Comparison of ENCODE assay signal across 1 cellular context in genomic region chr11:3959015-3959917, GRCh38.
TF ChIP-seq lines count a peak whose summit lies in the region.

No MANE protein-coding gene starts in this region.

TF ChIP-seq in HepG2, 621 proteins besides CTCF, POLR2A, EP300 and RAD21 (continued from another document and continues in another):
- TF ChIP-seq, protein P1, sequence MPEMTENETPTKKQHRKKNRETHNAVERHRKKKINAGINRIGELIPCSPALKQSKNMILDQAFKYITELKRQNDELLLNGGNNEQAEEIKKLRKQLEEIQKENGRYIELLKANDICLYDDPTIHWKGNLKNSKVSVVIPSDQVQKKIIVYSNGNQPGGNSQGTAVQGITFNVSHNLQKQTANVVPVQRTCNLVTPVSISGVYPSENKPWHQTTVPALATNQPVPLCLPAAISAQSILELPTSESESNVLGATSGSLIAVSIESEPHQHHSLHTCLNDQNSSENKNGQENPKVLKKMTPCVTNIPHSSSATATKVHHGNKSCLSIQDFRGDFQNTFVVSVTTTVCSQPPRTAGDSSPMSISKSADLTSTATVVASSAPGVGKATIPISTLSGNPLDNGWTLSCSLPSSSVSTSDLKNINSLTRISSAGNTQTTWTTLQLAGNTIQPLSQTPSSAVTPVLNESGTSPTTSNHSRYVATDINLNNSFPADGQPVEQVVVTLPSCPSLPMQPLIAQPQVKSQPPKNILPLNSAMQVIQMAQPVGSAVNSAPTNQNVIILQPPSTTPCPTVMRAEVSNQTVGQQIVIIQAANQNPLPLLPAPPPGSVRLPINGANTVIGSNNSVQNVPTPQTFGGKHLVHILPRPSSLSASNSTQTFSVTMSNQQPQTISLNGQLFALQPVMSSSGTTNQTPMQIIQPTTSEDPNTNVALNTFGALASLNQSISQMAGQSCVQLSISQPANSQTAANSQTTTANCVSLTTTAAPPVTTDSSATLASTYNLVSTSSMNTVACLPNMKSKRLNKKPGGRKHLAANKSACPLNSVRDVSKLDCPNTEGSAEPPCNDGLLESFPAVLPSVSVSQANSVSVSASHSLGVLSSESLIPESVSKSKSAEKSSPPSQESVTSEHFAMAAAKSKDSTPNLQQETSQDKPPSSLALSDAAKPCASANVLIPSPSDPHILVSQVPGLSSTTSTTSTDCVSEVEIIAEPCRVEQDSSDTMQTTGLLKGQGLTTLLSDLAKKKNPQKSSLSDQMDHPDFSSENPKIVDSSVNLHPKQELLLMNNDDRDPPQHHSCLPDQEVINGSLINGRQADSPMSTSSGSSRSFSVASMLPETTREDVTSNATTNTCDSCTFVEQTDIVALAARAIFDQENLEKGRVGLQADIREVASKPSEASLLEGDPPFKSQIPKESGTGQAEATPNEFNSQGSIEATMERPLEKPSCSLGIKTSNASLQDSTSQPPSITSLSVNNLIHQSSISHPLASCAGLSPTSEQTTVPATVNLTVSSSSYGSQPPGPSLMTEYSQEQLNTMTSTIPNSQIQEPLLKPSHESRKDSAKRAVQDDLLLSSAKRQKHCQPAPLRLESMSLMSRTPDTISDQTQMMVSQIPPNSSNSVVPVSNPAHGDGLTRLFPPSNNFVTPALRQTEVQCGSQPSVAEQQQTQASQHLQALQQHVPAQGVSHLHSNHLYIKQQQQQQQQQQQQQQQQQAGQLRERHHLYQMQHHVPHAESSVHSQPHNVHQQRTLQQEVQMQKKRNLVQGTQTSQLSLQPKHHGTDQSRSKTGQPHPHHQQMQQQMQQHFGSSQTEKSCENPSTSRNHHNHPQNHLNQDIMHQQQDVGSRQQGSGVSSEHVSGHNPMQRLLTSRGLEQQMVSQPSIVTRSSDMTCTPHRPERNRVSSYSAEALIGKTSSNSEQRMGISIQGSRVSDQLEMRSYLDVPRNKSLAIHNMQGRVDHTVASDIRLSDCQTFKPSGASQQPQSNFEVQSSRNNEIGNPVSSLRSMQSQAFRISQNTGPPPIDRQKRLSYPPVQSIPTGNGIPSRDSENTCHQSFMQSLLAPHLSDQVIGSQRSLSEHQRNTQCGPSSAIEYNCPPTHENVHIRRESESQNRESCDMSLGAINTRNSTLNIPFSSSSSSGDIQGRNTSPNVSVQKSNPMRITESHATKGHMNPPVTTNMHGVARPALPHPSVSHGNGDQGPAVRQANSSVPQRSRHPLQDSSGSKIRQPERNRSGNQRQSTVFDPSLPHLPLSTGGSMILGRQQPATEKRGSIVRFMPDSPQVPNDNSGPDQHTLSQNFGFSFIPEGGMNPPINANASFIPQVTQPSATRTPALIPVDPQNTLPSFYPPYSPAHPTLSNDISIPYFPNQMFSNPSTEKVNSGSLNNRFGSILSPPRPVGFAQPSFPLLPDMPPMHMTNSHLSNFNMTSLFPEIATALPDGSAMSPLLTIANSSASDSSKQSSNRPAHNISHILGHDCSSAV (CRISPR knock-in tag; IDR thresholded peaks at IDR 0.05; ENCODE audit: borderline replicate concordance), result no peak
- TF ChIP-seq ZNF878 (CRISPR knock-in tag; IDR thresholded peaks at IDR 0.05) (no peak), MED13 (CRISPR knock-in tag; IDR thresholded peaks at IDR 0.05) (no peak), ZNF704 (CRISPR knock-in tag; IDR thresholded peaks at IDR 0.05; ENCODE audit: borderline replicate concordance) (no peak), ZBTB7B (CRISPR knock-in tag; IDR thresholded peaks at IDR 0.05) (no peak), CC2D1A (CRISPR knock-in tag; IDR thresholded peaks at IDR 0.05) (no peak), MAF1 (CRISPR knock-in tag; IDR thresholded peaks at IDR 0.05; ENCODE audit: borderline replicate concordance) (no peak), ETV5 (CRISPR knock-in tag; IDR thresholded peaks at IDR 0.05; ENCODE audit: borderline replicate concordance) (no peak), ZNF792 (CRISPR knock-in tag; IDR thresholded peaks at IDR 0.05) (no peak), RXRA (CRISPR knock-in tag; IDR thresholded peaks at IDR 0.05) (peak; percentile 42; the same call in 1 of the 2 replicates), ZFAT (CRISPR knock-in tag; conservative IDR thresholded peaks at IDR 0.05) (no peak), ZNF749 (CRISPR knock-in tag; IDR thresholded peaks at IDR 0.05; ENCODE audit: borderline replicate concordance) (no peak), ZMYM2 (CRISPR knock-in tag; IDR thresholded peaks at IDR 0.05) (no peak), ZNF24 (IDR thresholded peaks at IDR 0.05) (0 out of 2 replicates have a peak, but pooled peaks have one; percentile 62), THAP9 (CRISPR knock-in tag; IDR thresholded peaks at IDR 0.05; ENCODE audit: borderline replicate concordance) (no peak), EHMT2 (IDR thresholded peaks at IDR 0.05; ENCODE audit: borderline replicate concordance, low read depth, low read length) (peak; percentile 64; the same call in 1 of the 2 replicates), KLF11 (CRISPR knock-in tag; IDR thresholded peaks at IDR 0.05) (no peak), ZNF569 (CRISPR knock-in tag; IDR thresholded peaks at IDR 0.05; ENCODE audit: borderline replicate concordance) (no peak), CENPX (CRISPR knock-in tag; IDR thresholded peaks at IDR 0.05) (no peak), HOXA9 (CRISPR knock-in tag; IDR thresholded peaks at IDR 0.05; ENCODE audit: borderline replicate concordance) (no peak), TSC22D2 (CRISPR knock-in tag; IDR thresholded peaks at IDR 0.05; ENCODE audit: borderline replicate concordance) (no peak), PLRG1 (conservative IDR thresholded peaks at IDR 0.05) (no peak), MED8 (CRISPR knock-in tag; IDR thresholded peaks at IDR 0.05; ENCODE audit: insufficient replicate concordance) (no peak), ZNF775 (CRISPR knock-in tag; IDR thresholded peaks at IDR 0.05; ENCODE audit: borderline replicate concordance) (no peak), NFKB2 (CRISPR knock-in tag; IDR thresholded peaks at IDR 0.05; ENCODE audit: borderline replicate concordance) (no peak), ZNF329 (CRISPR knock-in tag; IDR thresholded peaks at IDR 0.05; ENCODE audit: low read depth) (no peak), MYC (CRISPR knock-in tag; IDR thresholded peaks at IDR 0.05; ENCODE audit: borderline replicate concordance) (no peak), ZFP90 (CRISPR knock-in tag; IDR thresholded peaks at IDR 0.05; ENCODE audit: borderline replicate concordance) (no peak), SMAD3 (CRISPR knock-in tag; IDR thresholded peaks at IDR 0.05) (no peak), ZNF510 (CRISPR knock-in tag; IDR thresholded peaks at IDR 0.05; ENCODE audit: low read depth) (no peak), ZNF496 (CRISPR knock-in tag; IDR thresholded peaks at IDR 0.05; ENCODE audit: insufficient replicate concordance) (no peak), TGIF2 (CRISPR knock-in tag; IDR thresholded peaks at IDR 0.05) (no peak), ZNF264 (CRISPR knock-in tag; IDR thresholded peaks at IDR 0.05) (no peak), GABPB1 (CRISPR knock-in tag; IDR thresholded peaks at IDR 0.05) (no peak), ZSCAN31 (CRISPR knock-in tag; IDR thresholded peaks at IDR 0.05; ENCODE audit: low read depth) (no peak), ZNF292 (CRISPR knock-in tag; IDR thresholded peaks at IDR 0.05; ENCODE audit: borderline replicate concordance, low read depth) (0 out of 2 replicates have a peak, but pooled peaks have one; percentile 25), MIER3 (CRISPR knock-in tag; IDR thresholded peaks at IDR 0.05; ENCODE audit: borderline replicate concordance) (no peak)
- TF ChIP-seq, protein P2, sequence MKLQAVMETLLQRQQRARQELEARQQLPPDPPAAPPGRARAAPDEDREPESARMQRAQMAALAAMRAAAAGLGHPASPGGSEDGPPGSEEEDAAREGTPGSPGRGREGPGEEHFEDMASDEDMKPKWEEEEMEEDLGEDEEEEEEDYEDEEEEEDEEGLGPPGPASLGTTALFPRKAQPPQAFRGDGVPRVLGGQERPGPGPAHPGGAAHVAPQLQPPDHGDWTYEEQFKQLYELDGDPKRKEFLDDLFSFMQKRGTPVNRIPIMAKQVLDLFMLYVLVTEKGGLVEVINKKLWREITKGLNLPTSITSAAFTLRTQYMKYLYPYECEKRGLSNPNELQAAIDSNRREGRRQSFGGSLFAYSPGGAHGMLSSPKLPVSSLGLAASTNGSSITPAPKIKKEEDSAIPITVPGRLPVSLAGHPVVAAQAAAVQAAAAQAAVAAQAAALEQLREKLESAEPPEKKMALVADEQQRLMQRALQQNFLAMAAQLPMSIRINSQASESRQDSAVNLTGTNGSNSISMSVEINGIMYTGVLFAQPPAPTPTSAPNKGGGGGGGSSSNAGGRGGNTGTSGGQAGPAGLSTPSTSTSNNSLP (IDR thresholded peaks at IDR 0.05; ENCODE audit: low read depth, low read length), result peak; percentile 51
- TF ChIP-seq, protein P3, sequence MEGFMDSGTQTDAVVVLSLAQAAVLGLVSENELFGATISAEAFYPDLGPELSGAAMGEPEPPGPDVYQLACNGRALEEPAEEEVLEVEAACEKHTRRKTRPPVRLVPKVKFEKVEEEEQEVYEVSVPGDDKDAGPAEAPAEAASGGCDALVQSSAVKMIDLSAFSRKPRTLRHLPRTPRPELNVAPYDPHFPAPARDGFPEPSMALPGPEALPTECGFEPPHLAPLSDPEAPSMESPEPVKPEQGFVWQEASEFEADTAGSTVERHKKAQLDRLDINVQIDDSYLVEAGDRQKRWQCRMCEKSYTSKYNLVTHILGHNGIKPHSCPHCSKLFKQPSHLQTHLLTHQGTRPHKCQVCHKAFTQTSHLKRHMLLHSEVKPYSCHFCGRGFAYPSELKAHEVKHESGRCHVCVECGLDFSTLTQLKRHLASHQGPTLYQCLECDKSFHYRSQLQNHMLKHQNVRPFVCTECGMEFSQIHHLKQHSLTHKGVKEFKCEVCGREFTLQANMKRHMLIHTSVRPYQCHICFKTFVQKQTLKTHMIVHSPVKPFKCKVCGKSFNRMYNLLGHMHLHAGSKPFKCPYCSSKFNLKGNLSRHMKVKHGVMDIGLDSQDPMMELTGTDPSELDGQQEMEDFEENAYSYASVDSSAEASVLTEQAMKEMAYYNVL (CRISPR knock-in tag; IDR thresholded peaks at IDR 0.05; ENCODE audit: borderline replicate concordance), result 0 out of 2 replicates have a peak, but pooled peaks have one; percentile 37
- TF ChIP-seq, protein P4, sequence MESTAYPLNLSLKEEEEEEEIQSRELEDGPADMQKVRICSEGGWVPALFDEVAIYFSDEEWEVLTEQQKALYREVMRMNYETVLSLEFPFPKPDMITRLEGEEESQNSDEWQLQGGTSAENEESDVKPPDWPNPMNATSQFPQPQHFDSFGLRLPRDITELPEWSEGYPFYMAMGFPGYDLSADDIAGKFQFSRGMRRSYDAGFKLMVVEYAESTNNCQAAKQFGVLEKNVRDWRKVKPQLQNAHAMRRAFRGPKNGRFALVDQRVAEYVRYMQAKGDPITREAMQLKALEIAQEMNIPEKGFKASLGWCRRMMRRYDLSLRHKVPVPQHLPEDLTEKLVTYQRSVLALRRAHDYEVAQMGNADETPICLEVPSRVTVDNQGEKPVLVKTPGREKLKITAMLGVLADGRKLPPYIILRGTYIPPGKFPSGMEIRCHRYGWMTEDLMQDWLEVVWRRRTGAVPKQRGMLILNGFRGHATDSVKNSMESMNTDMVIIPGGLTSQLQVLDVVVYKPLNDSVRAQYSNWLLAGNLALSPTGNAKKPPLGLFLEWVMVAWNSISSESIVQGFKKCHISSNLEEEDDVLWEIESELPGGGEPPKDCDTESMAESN (CRISPR knock-in tag; conservative IDR thresholded peaks at IDR 0.05), result no peak
- TF ChIP-seq, protein P5, sequence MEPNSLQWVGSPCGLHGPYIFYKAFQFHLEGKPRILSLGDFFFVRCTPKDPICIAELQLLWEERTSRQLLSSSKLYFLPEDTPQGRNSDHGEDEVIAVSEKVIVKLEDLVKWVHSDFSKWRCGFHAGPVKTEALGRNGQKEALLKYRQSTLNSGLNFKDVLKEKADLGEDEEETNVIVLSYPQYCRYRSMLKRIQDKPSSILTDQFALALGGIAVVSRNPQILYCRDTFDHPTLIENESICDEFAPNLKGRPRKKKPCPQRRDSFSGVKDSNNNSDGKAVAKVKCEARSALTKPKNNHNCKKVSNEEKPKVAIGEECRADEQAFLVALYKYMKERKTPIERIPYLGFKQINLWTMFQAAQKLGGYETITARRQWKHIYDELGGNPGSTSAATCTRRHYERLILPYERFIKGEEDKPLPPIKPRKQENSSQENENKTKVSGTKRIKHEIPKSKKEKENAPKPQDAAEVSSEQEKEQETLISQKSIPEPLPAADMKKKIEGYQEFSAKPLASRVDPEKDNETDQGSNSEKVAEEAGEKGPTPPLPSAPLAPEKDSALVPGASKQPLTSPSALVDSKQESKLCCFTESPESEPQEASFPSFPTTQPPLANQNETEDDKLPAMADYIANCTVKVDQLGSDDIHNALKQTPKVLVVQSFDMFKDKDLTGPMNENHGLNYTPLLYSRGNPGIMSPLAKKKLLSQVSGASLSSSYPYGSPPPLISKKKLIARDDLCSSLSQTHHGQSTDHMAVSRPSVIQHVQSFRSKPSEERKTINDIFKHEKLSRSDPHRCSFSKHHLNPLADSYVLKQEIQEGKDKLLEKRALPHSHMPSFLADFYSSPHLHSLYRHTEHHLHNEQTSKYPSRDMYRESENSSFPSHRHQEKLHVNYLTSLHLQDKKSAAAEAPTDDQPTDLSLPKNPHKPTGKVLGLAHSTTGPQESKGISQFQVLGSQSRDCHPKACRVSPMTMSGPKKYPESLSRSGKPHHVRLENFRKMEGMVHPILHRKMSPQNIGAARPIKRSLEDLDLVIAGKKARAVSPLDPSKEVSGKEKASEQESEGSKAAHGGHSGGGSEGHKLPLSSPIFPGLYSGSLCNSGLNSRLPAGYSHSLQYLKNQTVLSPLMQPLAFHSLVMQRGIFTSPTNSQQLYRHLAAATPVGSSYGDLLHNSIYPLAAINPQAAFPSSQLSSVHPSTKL (CRISPR knock-in tag; IDR thresholded peaks at IDR 0.05), result peak; percentile 37; the same call in 1 of the 2 replicates
